24 cellular contexts compared by ENCODE assay signal in the genomic region with DNA sequence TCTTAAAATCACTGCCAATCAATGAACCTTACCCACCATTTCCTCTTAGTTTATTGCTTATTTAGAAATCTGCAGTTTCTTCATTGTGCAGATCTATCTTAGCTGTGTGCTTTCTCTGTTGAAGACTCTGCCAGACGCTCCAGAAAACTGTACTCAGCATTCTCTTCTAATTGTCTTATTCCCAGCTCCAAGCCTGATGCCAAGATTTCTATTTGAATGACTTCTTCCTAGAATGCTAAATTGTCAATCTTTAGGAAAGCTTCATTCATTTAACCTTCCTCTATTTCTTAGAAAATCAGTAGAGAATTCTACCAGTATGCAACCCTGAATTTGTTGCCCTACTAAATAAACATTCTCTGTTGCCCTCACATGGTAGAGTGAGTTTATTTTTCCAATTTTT.
"Had no signal": no experiment of that assay in that cellular context is flagged by ENCODE, and none has a peak within 500 bp of the region (broad histone marks: within the 10 kb centered on the region; RNA-seq: fewer than 3 reads in every experiment).

No MANE protein-coding gene starts in this region.

- DNase-seq: colonic mucosa; cortex of kidney; dermis blood vessel endothelial cell; dorsolateral prefrontal cortex; effector CD4-positive, alpha-beta T cell; effector CD8-positive, alpha-beta T cell; effector memory CD4-positive, alpha-beta T cell; effector memory CD8-positive, alpha-beta T cell; endodermal cell; erythroblast; esophagus squamous epithelium; foreskin fibroblast; foreskin melanocyte; gastrocnemius medialis; glutamatergic neuron; heart left ventricle; heart right ventricle had no signal

- H3K27ac Mint-ChIP-seq: dendritic cell treated with granulocyte-macrophage colony-stimulating factor and Interleukin-4, amounts not matched to agents 40 ng/mL and 50 ng/mL, for 4 days; effector memory CD8-positive, alpha-beta T cell; endodermal cell had no signal

- H3K9me3 Mint-ChIP-seq: endodermal cell had no signal

- H3K27ac ChIP-seq: colonic mucosa, coronary artery, dorsolateral prefrontal cortex, epithelial cell of prostate, esophagus muscularis mucosa, esophagus squamous epithelium, foreskin keratinocyte, gastrocnemius medialis, gastroesophageal sphincter, heart left ventricle, heart right ventricle had no signal

- H3K4me3 Mint-ChIP-seq: dendritic cell treated with granulocyte-macrophage colony-stimulating factor and Interleukin-4, amounts not matched to agents 40 ng/mL and 50 ng/mL, for 4 days; effector memory CD8-positive, alpha-beta T cell; endodermal cell had no signal

- H3K4me3 ChIP-seq: colonic mucosa, coronary artery, dorsolateral prefrontal cortex, esophagus muscularis mucosa, esophagus squamous epithelium, gastrocnemius medialis, gastroesophageal sphincter, heart left ventricle, heart right ventricle had no signal

- H3K27me3 ChIP-seq: colonic mucosa, dorsolateral prefrontal cortex, esophagus muscularis mucosa, esophagus squamous epithelium, foreskin keratinocyte, gastrocnemius medialis, gastroesophageal sphincter, heart left ventricle, heart right ventricle had no signal

- ATAC-seq: effector memory CD8-positive, alpha-beta T cell; esophagus mucosa; foreskin keratinocyte; gastrocnemius medialis; gastroesophageal sphincter; heart left ventricle; heart right ventricle had no signal

- H3K9me3 ChIP-seq: colonic mucosa, esophagus muscularis mucosa, esophagus squamous epithelium, gastrocnemius medialis, gastroesophageal sphincter, heart left ventricle had no signal

- H3K27me3 Mint-ChIP-seq: dendritic cell treated with granulocyte-macrophage colony-stimulating factor and Interleukin-4, amounts not matched to agents 40 ng/mL and 50 ng/mL, for 4 days; effector memory CD8-positive, alpha-beta T cell had no signal

- H3K36me3 ChIP-seq: colonic mucosa, esophagus muscularis mucosa, esophagus squamous epithelium, gastrocnemius medialis, gastroesophageal sphincter, heart left ventricle, heart right ventricle had no signal
